26 cellular contexts compared by ENCODE assay signal in the genomic region with DNA sequence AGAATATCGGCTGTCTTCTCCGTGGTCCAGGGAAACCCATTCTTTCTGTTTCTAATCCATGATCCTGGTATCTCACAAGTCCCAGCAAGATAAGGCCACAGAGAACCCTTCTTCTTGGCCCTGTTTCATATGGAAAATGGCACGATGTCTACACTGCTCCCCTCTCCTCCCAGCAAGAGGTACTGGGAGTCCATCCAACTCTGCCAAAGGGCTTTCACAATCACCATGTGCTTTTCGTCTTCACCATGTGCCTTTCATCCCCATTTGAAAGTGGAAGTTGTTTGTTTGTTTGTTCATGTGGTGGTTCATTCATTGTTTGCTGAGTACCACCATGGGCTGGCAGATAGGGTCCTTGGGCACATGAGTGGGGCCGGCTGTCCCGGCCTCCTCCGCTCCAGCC. TPM values are rescaled to one million over a fixed set of nuclear protein-coding genes. Genes with fewer than 3 reads are reported as not detected.
DNase-seq lines count a peak whose midpoint lies in the region; ATAC-seq, FAIRE-seq and TF ChIP-seq lines count a peak whose summit lies in the region.
"Had no signal": no experiment of that assay in that cellular context is flagged by ENCODE, and none has a peak within 500 bp of the region (broad histone marks: within the 10 kb centered on the region; RNA-seq: fewer than 3 reads in every experiment).

No MANE protein-coding gene starts in this region.

- no peaks in the 10 kb centered on the region for H3K27me3 ChIP-seq in mammary epithelial cell (ENCODE audit: insufficient read depth, low read length)
- no peaks in the 10 kb centered on the region for H3K27me3 ChIP-seq in HepG2 (ENCODE audit: control insufficient read depth in 1 of 2, insufficient read depth in 2 of 2, low read length in 2 of 2)
- peaks cover 3% of the 10 kb centered on the region for H3K27me3 ChIP-seq in left ventricle myocardium inferior (ENCODE audit: low read depth)
- no peaks in the 10 kb centered on the region for H3K27me3 ChIP-seq in WERI-Rb-1 (ENCODE audit: insufficient read depth, low read depth, severe bottlenecking)

- H2AFZ ChIP-seq in mammary epithelial cell (ENCODE audit: low read depth, low read length) (no peak overlapping the region), HepG2 (ENCODE audit: low read length) (no peak overlapping the region)

- H3K36me3 Mint-ChIP-seq in MCF 10A (ENCODE audit: insufficient read depth, unreplicated experiment): no peaks in the 10 kb centered on the region

- H3K9ac ChIP-seq in mammary epithelial cell (ENCODE audit: insufficient read depth, low read length) (no peak overlapping the region), HepG2 (ENCODE audit: insufficient read depth, low read depth, low read length) (no peak overlapping the region)
- H3K9ac ChIP-seq: SK-N-SH had no signal

- H3K4me1 Mint-ChIP-seq in MCF 10A (ENCODE audit: insufficient read depth, unreplicated experiment): peaks cover 24% of the 10 kb centered on the region

- no peak overlapping the region for H3K27ac ChIP-seq in mammary epithelial cell (ENCODE audit: insufficient read depth, low read depth, low read length)
- no peak overlapping the region for H3K27ac ChIP-seq in HepG2 (ENCODE audit: extremely low read length, insufficient read depth, low read length)
- H3K27ac ChIP-seq in left ventricle myocardium inferior (replicated peaks): no peak overlapping the region
- H3K27ac ChIP-seq in WERI-Rb-1: no peak overlapping the region
- H3K27ac ChIP-seq: C4-2B, RWPE1 had no signal

- H3K4me1 ChIP-seq in mammary epithelial cell (ENCODE audit: insufficient read depth, low read length) (peaks cover 7% of the 10 kb centered on the region), HepG2 (ENCODE audit: insufficient read depth, low read length) (peaks cover 40% of the 10 kb centered on the region), left ventricle myocardium inferior (no peaks in the 10 kb centered on the region)

- TF ChIP-seq CTCF in MCF 10A (IDR thresholded peaks at IDR 0.05; ENCODE audit: unreplicated experiment) (no peak), mammary epithelial cell (conservative IDR thresholded peaks at IDR 0.05 in 1 of 2, IDR thresholded peaks at IDR 0.05 in 1 of 2; ENCODE audit: extremely low read depth in 1 of 2, insufficient read depth in 1 of 2, low read depth in 1 of 2, low read length in 2 of 2) (no peak), HepG2 (CRISPR knock-in tag; IDR thresholded peaks at IDR 0.05) (no peak), left ventricle myocardium inferior (IDR thresholded peaks at IDR 0.05; ENCODE audit: borderline replicate concordance) (no peak), WERI-Rb-1 (IDR thresholded peaks at IDR 0.05; ENCODE audit: low read depth, low read length) (no peak)

- no peaks in the 10 kb centered on the region for H3K79me2 ChIP-seq in mammary epithelial cell (ENCODE audit: insufficient read depth, low read length)
- H3K79me2 ChIP-seq in HepG2 (ENCODE audit: insufficient read depth, low read length): peaks cover 4% of the 10 kb centered on the region

- H3K9me3 ChIP-seq in mammary epithelial cell (replicated peaks; ENCODE audit: insufficient read depth, low read length) (no peaks in the 10 kb centered on the region), HepG2 (ENCODE audit: low read length) (no peaks in the 10 kb centered on the region), left ventricle myocardium inferior (replicated peaks) (no peaks in the 10 kb centered on the region), WERI-Rb-1 (ENCODE audit: severe bottlenecking) (no peaks in the 10 kb centered on the region)
- H3K9me3 ChIP-seq: SK-N-SH had no signal

- H3K36me3 ChIP-seq in mammary epithelial cell (ENCODE audit: insufficient read depth, low read length) (no peaks in the 10 kb centered on the region), HepG2 (replicated peaks in 1 of 2; ENCODE audit: control insufficient read depth in 1 of 2, insufficient read depth in 2 of 2, low read length in 2 of 2) (peaks cover 35 to 74% of the 10 kb centered on the region in 2 experiments), left ventricle myocardium inferior (no peaks in the 10 kb centered on the region), WERI-Rb-1 (no peaks in the 10 kb centered on the region)

- H3K4me3 Mint-ChIP-seq in MCF 10A (ENCODE audit: unreplicated experiment): no peak overlapping the region

- in situ Hi-C loops in mammary epithelial cell (cut with MboI; ENCODE audit: low sequenced_read_pairs in 2 of 2) (no loop called here), HepG2 (cut with HindIII; ENCODE audit: extremely low pct_ligation_motif_present, low pct_unique_long_range_greater_than_20kb) (no loop called here)

- no peak for TF ChIP-seq POLR2A in HepG2 (IDR thresholded peaks at IDR 0.05; ENCODE audit: insufficient read depth in 1 of 2, low read depth in 2 of 2, low read length in 2 of 2)

- H3K4me3 ChIP-seq in mammary epithelial cell (replicated peaks in 1 of 3; ENCODE audit: insufficient read depth in 1 of 3, low read depth in 2 of 3, low read length in 3 of 3) (no peak overlapping the region), HepG2 (replicated peaks in 1 of 3; ENCODE audit: insufficient read depth in 1 of 3, low read depth in 2 of 3, low read length in 3 of 3) (no peak overlapping the region), left ventricle myocardium inferior (no peak overlapping the region), WERI-Rb-1 (ENCODE audit: low read depth, low read length) (no peak overlapping the region)

- TF ChIP-seq EP300 in HepG2 (IDR thresholded peaks at IDR 0.05; ENCODE audit: low read depth in 2 of 2, low read length in 2 of 2) (no peak), HepG2 (CRISPR knock-in tag; IDR thresholded peaks at IDR 0.05; ENCODE audit: borderline replicate concordance) (no peak)

- BruUV-seq in MCF 10A (replicated peaks; lab: Mats Ljungman, UMichigan) (no TSS peak), mammary epithelial cell (replicated peaks; lab: Mats Ljungman, UMichigan) (no TSS peak), HepG2 (replicated peaks; lab: Mats Ljungman, UMichigan) (no TSS peak)

- ATAC-seq in HepG2 (no peak), HG02884 (IDR thresholded peaks at IDR 0.05; ENCODE audit: unreplicated experiment) (no peak)

- POLR2A ChIA-PET in MCF 10A (lab: Yijun Ruan, JAX): no interaction called here
- POLR2A ChIA-PET in HepG2 (lab: Yijun Ruan, JAX): interaction anchor here (1.0 to 10.9 kb wide), 4 partner anchors 9 to 21 kb away, joined by 3 to 466 read pairs (median 6); partner anchors contain the start of genes ITIH1 and NEK4

- DNase-seq in MCF 10A (ENCODE audit: unreplicated experiment): peak; percentile 37
- DNase-seq in mammary epithelial cell: no peak
- peak; percentile 11 for DNase-seq in fibroblast of peridontal ligament (ENCODE audit: extremely low read depth)
- DNase-seq in HepG2 (ENCODE audit: low spot score): no peak
- no peak for DNase-seq in left ventricle myocardium inferior
- no peak for DNase-seq in NCI-H748 treated with DMSO at 0.1 percent for 48 hours (lab: John Stamatoyannopoulos, UW)
- no peak for DNase-seq in WERI-Rb-1
- DNase-seq: 8988T, AML-193, DMS53, GF-D8, Kasumi-1, MM.1S, NCI-H1048, NCI-H1417 treated with DMSO at 0.1 percent for 48 hours, NCI-H187 treated with DMSO at 0.1 percent for 48 hours, NCI-H2107, NCI-H446 treated with DMSO at 0.1 percent for 48 hours, NCI-H526 treated with DMSO at 0.1 percent for 48 hours, SIG-M5, SK-N-SH had no signal

- H4K20me1 ChIP-seq in mammary epithelial cell (ENCODE audit: insufficient read depth, low read length): no peaks in the 10 kb centered on the region
- no peaks in the 10 kb centered on the region for H4K20me1 ChIP-seq in HepG2 (ENCODE audit: insufficient read depth, low read length)

- H3K9me3 Mint-ChIP-seq in MCF 10A (ENCODE audit: unreplicated experiment): no peaks in the 10 kb centered on the region

- TF ChIP-seq RAD21 in HepG2 (CRISPR knock-in tag; IDR thresholded peaks at IDR 0.05): no peak

- intact Hi-C loops in MCF 10A (cut with micrococcal nuclease): no loop called here
- intact Hi-C loops in mammary epithelial cell (cut with micrococcal nuclease): no loop called here
- intact Hi-C loops in HepG2 (cut with micrococcal nuclease; ENCODE audit: unreplicated experiment): no loop called here
- intact Hi-C loops in left ventricle myocardium inferior (cut with micrococcal nuclease): no loop called here

- WGBS in mammary epithelial cell (ENCODE audit: low coverage, missing lambda C conversion rate): 67% methylated on average over 7 of the region's 7 CpGs
- WGBS in HepG2 (ENCODE audit: low lambda C conversion rate): 94% methylated on average over 7 of the region's 7 CpGs

- CTCF ChIA-PET in MCF 10A (lab: Yijun Ruan, JAX): interaction anchor here (0.7 to 1.9 kb wide), 7 partner anchors 9 to 272 kb away, joined by 3 to 7 read pairs (median 4); no protein-coding TSS in a partner anchor
- CTCF ChIA-PET in mammary epithelial cell (lab: Charles Lee; ENCODE audit: low non-redundant PET): no interaction called here
- CTCF ChIA-PET in HepG2 (lab: Yijun Ruan, JAX; ENCODE audit: low intra/inter-chr PET ratio, low total read pairs): interaction anchor here (2.2 kb wide), 1 partner anchor 57 kb away, joined by 29 read pairs; no protein-coding TSS in a partner anchor

- dilution Hi-C loops in mammary epithelial cell (cut with HindIII; ENCODE audit: low sequenced_read_pairs): no loop called here

- no peak overlapping the region for H3K27ac Mint-ChIP-seq in MCF 10A (ENCODE audit: low read depth, unreplicated experiment)

- no peak overlapping the region for H3K4me2 ChIP-seq in mammary epithelial cell (ENCODE audit: insufficient read depth, low read depth, low read length)
- H3K4me2 ChIP-seq in HepG2 (ENCODE audit: low read depth, low read length): no peak overlapping the region
- H3K4me2 ChIP-seq: SK-N-SH had no signal

- no peak for FAIRE-seq in HepG2 (lab: Jason Lieb, UNC)
- FAIRE-seq: D721Med, H1 had no signal

- H3K27me3 Mint-ChIP-seq in MCF 10A (ENCODE audit: insufficient read depth, unreplicated experiment): no peaks in the 10 kb centered on the region

RNA-seq across cellular contexts. Expression of gene ITIH3, which starts 5.5 kb away (rescaled TPM):
- total RNA-seq in MCF 10A (2022) (not detected in 2 replicates), mammary epithelial cell (not detected), HepG2 (2016; rRNA removed; fragmentation: Illumina TruSeq; extraction: Trizol) (38.9 and 105 TPM in 2 replicates), left ventricle myocardium inferior (0.55 TPM)
- polyA plus RNA-seq in mammary epithelial cell (not detected), HepG2 (2011; rRNA removed) (632 and 1,233 TPM in 2 replicates)
- not detected for polyA minus RNA-seq in mammary epithelial cell
- 10.8 and 12.0 TPM in 2 replicates for total RNA-seq in HepG2 (2016; cell fraction: cytosol; rRNA removed; fragmentation: Illumina TruSeq; extraction: Trizol; ENCODE audit: low read depth)
- total RNA-seq in HepG2 (2016; cell fraction: insoluble cytoplasmic fraction; rRNA removed; fragmentation: Illumina TruSeq; extraction: Trizol): 37.6 and 103 TPM in 2 replicates
- 14.7 and 16.8 TPM in 2 replicates for total RNA-seq in HepG2 (2016; cell fraction: membrane; rRNA removed; fragmentation: Illumina TruSeq; extraction: Trizol)
- total RNA-seq in HepG2 (2016; cell fraction: nucleus; rRNA removed; fragmentation: Illumina TruSeq; extraction: Trizol): 132 and 140 TPM in 2 replicates
- 347 and 666 TPM in 2 replicates for polyA plus RNA-seq in HepG2 (2011; cell fraction: cytosol; rRNA removed)
- 3,464 and 4,379 TPM in 2 replicates for polyA plus RNA-seq in HepG2 (2011; cell fraction: nucleus; rRNA removed)
- polyA plus RNA-seq in HepG2 (2012): 718 and 962 TPM in 2 replicates
- 7.0 and 7.3 TPM in 2 replicates for polyA plus RNA-seq in HepG2 (2016; cell fraction: cytosol; fragmentation: Illumina TruSeq; extraction: Trizol; ENCODE audit: low read depth)
- 31.3 and 36.2 TPM in 2 replicates for polyA plus RNA-seq in HepG2 (2016; cell fraction: insoluble cytoplasmic fraction; fragmentation: Illumina TruSeq; extraction: Trizol; ENCODE audit: low read depth)
- 10.3 TPM in 2 replicates for polyA plus RNA-seq in HepG2 (2016; cell fraction: membrane; fragmentation: Illumina TruSeq; extraction: Trizol; ENCODE audit: low read depth)
- 273 and 284 TPM in 2 replicates for polyA plus RNA-seq in HepG2 (2016; cell fraction: nucleus; fragmentation: Illumina TruSeq; extraction: Trizol; ENCODE audit: insufficient read depth, low read depth)
- polyA minus RNA-seq in HepG2 (2011; rRNA and poly(A)+ RNA removed; ENCODE audit: low replicate concordance): 0.26 and 415 TPM in 2 replicates
- 134 and 348 TPM in 2 replicates for polyA minus RNA-seq in HepG2 (2011; cell fraction: cytosol; rRNA and poly(A)+ RNA removed)
- polyA minus RNA-seq in HepG2 (2011; cell fraction: nucleus; rRNA and poly(A)+ RNA removed): 662 and 1,024 TPM in 2 replicates
- total RNA-seq: H1 had no signal
- polyA plus RNA-seq: H1 had no signal

RNA-seq across cellular contexts. Expression of gene ITIH1, which starts 22.7 kb away (rescaled TPM):
- total RNA-seq in MCF 10A (2022) (not detected in 2 replicates), mammary epithelial cell (not detected), HepG2 (2016; rRNA removed; fragmentation: Illumina TruSeq; extraction: Trizol) (9.8 and 12.3 TPM in 2 replicates), left ventricle myocardium inferior (not detected)
- polyA plus RNA-seq in mammary epithelial cell (not detected), HepG2 (2011; rRNA removed) (19.6 and 46.5 TPM in 2 replicates)
- not detected for polyA minus RNA-seq in mammary epithelial cell
- total RNA-seq in HepG2 (2016; cell fraction: cytosol; rRNA removed; fragmentation: Illumina TruSeq; extraction: Trizol; ENCODE audit: low read depth): 7.6 and 10.0 TPM in 2 replicates
- total RNA-seq in HepG2 (2016; cell fraction: insoluble cytoplasmic fraction; rRNA removed; fragmentation: Illumina TruSeq; extraction: Trizol): 7.8 and 12.6 TPM in 2 replicates
- total RNA-seq in HepG2 (2016; cell fraction: membrane; rRNA removed; fragmentation: Illumina TruSeq; extraction: Trizol): 10.1 and 13.2 TPM in 2 replicates
- total RNA-seq in HepG2 (2016; cell fraction: nucleus; rRNA removed; fragmentation: Illumina TruSeq; extraction: Trizol): 10.1 and 14.4 TPM in 2 replicates
- 19.0 and 27.6 TPM in 2 replicates for polyA plus RNA-seq in HepG2 (2011; cell fraction: cytosol; rRNA removed)
- polyA plus RNA-seq in HepG2 (2011; cell fraction: nucleus; rRNA removed): 84.4 and 124 TPM in 2 replicates
- 39.9 and 42.6 TPM in 2 replicates for polyA plus RNA-seq in HepG2 (2012)
- polyA plus RNA-seq in HepG2 (2016; cell fraction: cytosol; fragmentation: Illumina TruSeq; extraction: Trizol; ENCODE audit: low read depth): 8.5 and 8.8 TPM in 2 replicates
- polyA plus RNA-seq in HepG2 (2016; cell fraction: insoluble cytoplasmic fraction; fragmentation: Illumina TruSeq; extraction: Trizol; ENCODE audit: low read depth): 9.1 and 10.1 TPM in 2 replicates
- 8.5 and 11.6 TPM in 2 replicates for polyA plus RNA-seq in HepG2 (2016; cell fraction: membrane; fragmentation: Illumina TruSeq; extraction: Trizol; ENCODE audit: low read depth)
- 21.9 and 26.1 TPM in 2 replicates for polyA plus RNA-seq in HepG2 (2016; cell fraction: nucleus; fragmentation: Illumina TruSeq; extraction: Trizol; ENCODE audit: insufficient read depth, low read depth)
- 17.9 TPM in 1 of 2 replicates, not detected in the other for polyA minus RNA-seq in HepG2 (2011; rRNA and poly(A)+ RNA removed; ENCODE audit: low replicate concordance)
- 5.0 and 10.8 TPM in 2 replicates for polyA minus RNA-seq in HepG2 (2011; cell fraction: cytosol; rRNA and poly(A)+ RNA removed)
- 9.7 and 16.8 TPM in 2 replicates for polyA minus RNA-seq in HepG2 (2011; cell fraction: nucleus; rRNA and poly(A)+ RNA removed)
- total RNA-seq: H1 had no signal
- polyA plus RNA-seq: H1, SK-N-SH had no signal

RNA-seq across cellular contexts. Expression of gene NEK4, which starts 29.3 kb away (rescaled TPM):
- 24.6 and 32.1 TPM in 2 replicates for total RNA-seq in MCF 10A (2022)
- total RNA-seq in mammary epithelial cell: 10 to 100 TPM; 23.0 to 23.7 TPM
- 13.0 TPM for polyA plus RNA-seq in mammary epithelial cell
- 10.3 TPM for polyA minus RNA-seq in mammary epithelial cell
- 38.0 and 38.5 TPM in 2 replicates for total RNA-seq in HepG2 (2016; rRNA removed; fragmentation: Illumina TruSeq; extraction: Trizol)
- total RNA-seq in HepG2 (2016; cell fraction: cytosol; rRNA removed; fragmentation: Illumina TruSeq; extraction: Trizol; ENCODE audit: low read depth): 18.0 and 19.7 TPM in 2 replicates
- 34.9 and 36.4 TPM in 2 replicates for total RNA-seq in HepG2 (2016; cell fraction: insoluble cytoplasmic fraction; rRNA removed; fragmentation: Illumina TruSeq; extraction: Trizol)
- total RNA-seq in HepG2 (2016; cell fraction: membrane; rRNA removed; fragmentation: Illumina TruSeq; extraction: Trizol): 51.1 and 53.4 TPM in 2 replicates
- total RNA-seq in HepG2 (2016; cell fraction: nucleus; rRNA removed; fragmentation: Illumina TruSeq; extraction: Trizol): 26.1 and 33.6 TPM in 2 replicates
- polyA plus RNA-seq in HepG2 (2011; rRNA removed): 16.5 and 16.7 TPM in 2 replicates
- 8.4 and 11.3 TPM in 2 replicates for polyA plus RNA-seq in HepG2 (2011; cell fraction: cytosol; rRNA removed)
- 13.6 and 17.2 TPM in 2 replicates for polyA plus RNA-seq in HepG2 (2011; cell fraction: nucleus; rRNA removed)
- polyA plus RNA-seq in HepG2 (2012): 13.3 and 14.9 TPM in 2 replicates
- polyA plus RNA-seq in HepG2 (2016; cell fraction: cytosol; fragmentation: Illumina TruSeq; extraction: Trizol; ENCODE audit: low read depth): 8.7 and 9.1 TPM in 2 replicates
- polyA plus RNA-seq in HepG2 (2016; cell fraction: insoluble cytoplasmic fraction; fragmentation: Illumina TruSeq; extraction: Trizol; ENCODE audit: low read depth): 27.2 and 31.1 TPM in 2 replicates
- polyA plus RNA-seq in HepG2 (2016; cell fraction: membrane; fragmentation: Illumina TruSeq; extraction: Trizol; ENCODE audit: low read depth): 22.7 and 22.9 TPM in 2 replicates
- polyA plus RNA-seq in HepG2 (2016; cell fraction: nucleus; fragmentation: Illumina TruSeq; extraction: Trizol; ENCODE audit: insufficient read depth, low read depth): 31.4 and 31.8 TPM in 2 replicates
- 8.2 and 15.1 TPM in 2 replicates for polyA minus RNA-seq in HepG2 (2011; rRNA and poly(A)+ RNA removed; ENCODE audit: low replicate concordance)
- polyA minus RNA-seq in HepG2 (2011; cell fraction: cytosol; rRNA and poly(A)+ RNA removed): 12.0 and 14.8 TPM in 2 replicates
- 31.7 and 49.4 TPM in 2 replicates for polyA minus RNA-seq in HepG2 (2011; cell fraction: nucleus; rRNA and poly(A)+ RNA removed)
- 17.7 TPM for total RNA-seq in left ventricle myocardium inferior

RNA-seq across cellular contexts. Expression of gene ITIH4, which starts 30.4 kb away (rescaled TPM):
- total RNA-seq in MCF 10A (2022): 0.58 and 2.9 TPM in 2 replicates
- 1 to 10 TPM; 2.0 to 2.1 TPM for total RNA-seq in mammary epithelial cell
- polyA plus RNA-seq in mammary epithelial cell: 0.88 TPM
- polyA minus RNA-seq in mammary epithelial cell: not detected
- total RNA-seq in HepG2 (2016; rRNA removed; fragmentation: Illumina TruSeq; extraction: Trizol): 1.5 and 5.3 TPM in 2 replicates
- total RNA-seq in HepG2 (2016; cell fraction: cytosol; rRNA removed; fragmentation: Illumina TruSeq; extraction: Trizol; ENCODE audit: low read depth): 1.1 and 1.6 TPM in 2 replicates
- total RNA-seq in HepG2 (2016; cell fraction: insoluble cytoplasmic fraction; rRNA removed; fragmentation: Illumina TruSeq; extraction: Trizol): 2.2 and 6.6 TPM in 2 replicates
- 1.0 and 2.3 TPM in 2 replicates for total RNA-seq in HepG2 (2016; cell fraction: membrane; rRNA removed; fragmentation: Illumina TruSeq; extraction: Trizol)
- total RNA-seq in HepG2 (2016; cell fraction: nucleus; rRNA removed; fragmentation: Illumina TruSeq; extraction: Trizol): 6.0 and 8.7 TPM in 2 replicates
- polyA plus RNA-seq in HepG2 (2011; rRNA removed): 2.7 and 3.7 TPM in 2 replicates
- polyA plus RNA-seq in HepG2 (2011; cell fraction: cytosol; rRNA removed): 1.1 and 1.6 TPM in 2 replicates
- 6.7 and 7.2 TPM in 2 replicates for polyA plus RNA-seq in HepG2 (2011; cell fraction: nucleus; rRNA removed)
- 0.95 TPM in 1 of 2 replicates, not detected in the other for polyA plus RNA-seq in HepG2 (2012)
- 0.76 and 1.1 TPM in 2 replicates for polyA plus RNA-seq in HepG2 (2016; cell fraction: cytosol; fragmentation: Illumina TruSeq; extraction: Trizol; ENCODE audit: low read depth)
- polyA plus RNA-seq in HepG2 (2016; cell fraction: insoluble cytoplasmic fraction; fragmentation: Illumina TruSeq; extraction: Trizol; ENCODE audit: low read depth): 1.3 and 1.6 TPM in 2 replicates
- polyA plus RNA-seq in HepG2 (2016; cell fraction: membrane; fragmentation: Illumina TruSeq; extraction: Trizol; ENCODE audit: low read depth): 1.2 and 1.4 TPM in 2 replicates
- polyA plus RNA-seq in HepG2 (2016; cell fraction: nucleus; fragmentation: Illumina TruSeq; extraction: Trizol; ENCODE audit: insufficient read depth, low read depth): 10.2 and 12.6 TPM in 2 replicates
- 1.8 and 2.5 TPM in 2 replicates for polyA minus RNA-seq in HepG2 (2011; rRNA and poly(A)+ RNA removed; ENCODE audit: low replicate concordance)
- 0.59 and 0.97 TPM in 2 replicates for polyA minus RNA-seq in HepG2 (2011; cell fraction: cytosol; rRNA and poly(A)+ RNA removed)
- 0.64 and 2.5 TPM in 2 replicates for polyA minus RNA-seq in HepG2 (2011; cell fraction: nucleus; rRNA and poly(A)+ RNA removed)
- 5.0 TPM for total RNA-seq in left ventricle myocardium inferior

RNA-seq across cellular contexts. Expression of gene MUSTN1, which starts 34.7 kb away (rescaled TPM):
- total RNA-seq in MCF 10A (2022) (2.3 TPM in 1 of 2 replicates, not detected in the other), mammary epithelial cell (not detected), HepG2 (2016; rRNA removed; fragmentation: Illumina TruSeq; extraction: Trizol) (1.3 and 1.4 TPM in 2 replicates), left ventricle myocardium inferior (32.7 TPM)
- polyA plus RNA-seq in mammary epithelial cell (0.18 TPM), HepG2 (2011; rRNA removed) (0.60 and 0.84 TPM in 2 replicates)
- polyA minus RNA-seq in mammary epithelial cell: not detected
- total RNA-seq in HepG2 (2016; cell fraction: cytosol; rRNA removed; fragmentation: Illumina TruSeq; extraction: Trizol; ENCODE audit: low read depth): 1.1 TPM in 1 of 2 replicates, not detected in the other
- total RNA-seq in HepG2 (2016; cell fraction: insoluble cytoplasmic fraction; rRNA removed; fragmentation: Illumina TruSeq; extraction: Trizol): 1.8 and 2.0 TPM in 2 replicates
- total RNA-seq in HepG2 (2016; cell fraction: membrane; rRNA removed; fragmentation: Illumina TruSeq; extraction: Trizol): 0.62 and 1.3 TPM in 2 replicates
- total RNA-seq in HepG2 (2016; cell fraction: nucleus; rRNA removed; fragmentation: Illumina TruSeq; extraction: Trizol): 1.5 and 1.8 TPM in 2 replicates
- 0.46 and 0.76 TPM in 2 replicates for polyA plus RNA-seq in HepG2 (2011; cell fraction: cytosol; rRNA removed)
- polyA plus RNA-seq in HepG2 (2011; cell fraction: nucleus; rRNA removed): 8.5 TPM in 2 replicates
- 0.59 and 1.6 TPM in 2 replicates for polyA plus RNA-seq in HepG2 (2012)
- polyA plus RNA-seq in HepG2 (2016; cell fraction: cytosol; fragmentation: Illumina TruSeq; extraction: Trizol; ENCODE audit: low read depth): 0.95 and 1.2 TPM in 2 replicates
- 1.7 and 2.2 TPM in 2 replicates for polyA plus RNA-seq in HepG2 (2016; cell fraction: insoluble cytoplasmic fraction; fragmentation: Illumina TruSeq; extraction: Trizol; ENCODE audit: low read depth)
- polyA plus RNA-seq in HepG2 (2016; cell fraction: membrane; fragmentation: Illumina TruSeq; extraction: Trizol; ENCODE audit: low read depth): 0.33 and 0.93 TPM in 2 replicates
- polyA plus RNA-seq in HepG2 (2016; cell fraction: nucleus; fragmentation: Illumina TruSeq; extraction: Trizol; ENCODE audit: insufficient read depth, low read depth): 4.6 and 6.7 TPM in 2 replicates
- 0.54 TPM in 1 of 2 replicates, not detected in the other for polyA minus RNA-seq in HepG2 (2011; rRNA and poly(A)+ RNA removed; ENCODE audit: low replicate concordance)
- not detected in 2 replicates for polyA minus RNA-seq in HepG2 (2011; cell fraction: cytosol; rRNA and poly(A)+ RNA removed)
- polyA minus RNA-seq in HepG2 (2011; cell fraction: nucleus; rRNA and poly(A)+ RNA removed): not detected in 2 replicates

Comparison
In these comparisons a context has a peak if more than half of its experiments do, and no peak if none do; other contexts are left out.
1. DNase-seq: peak in MCF 10A (single experiment) and fibroblast of peridontal ligament (single experiment); none in mammary epithelial cell (single experiment), HepG2 (single experiment), left ventricle myocardium inferior (single experiment), NCI-H748 treated with DMSO at 0.1 percent for 48 hours (single experiment) and WERI-Rb-1 (single experiment).